19 cellular contexts compared by ENCODE assay signal in the genomic region with DNA sequence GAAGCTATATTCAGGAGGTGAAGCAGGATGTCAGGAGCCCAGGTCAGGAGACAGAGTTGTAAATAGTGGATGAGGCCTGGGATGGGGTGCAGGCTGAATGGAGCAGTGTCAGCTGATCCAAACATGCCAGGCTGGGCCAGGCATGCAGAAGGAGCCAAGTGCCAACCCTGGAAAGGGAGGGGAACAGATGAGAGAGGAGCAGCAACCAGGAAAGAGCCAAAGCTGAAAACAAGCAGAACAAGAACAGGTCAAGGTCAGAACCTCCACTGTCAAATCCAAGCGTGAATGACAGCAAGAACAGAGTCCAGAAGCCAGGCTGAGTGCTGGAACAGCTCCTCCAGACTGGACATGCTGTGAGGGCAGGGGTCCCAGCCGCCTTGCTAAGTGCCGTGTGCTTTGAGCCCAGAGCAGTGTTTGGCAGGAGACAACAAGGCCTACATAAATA. TPM values are rescaled to one million over a fixed set of nuclear protein-coding genes. Genes with fewer than 3 reads are reported as not detected.
DNase-seq lines count a peak whose midpoint lies in the region; ATAC-seq and TF ChIP-seq lines count a peak whose summit lies in the region.
"Had no signal": no experiment of that assay in that cellular context is flagged by ENCODE, and none has a peak within 500 bp of the region (broad histone marks: within the 10 kb centered on the region; RNA-seq: fewer than 3 reads in every experiment).

No MANE protein-coding gene starts in this region.

- no peak overlapping the region for H4K8ac ChIP-seq in trophoblast cell (ENCODE audit: low read depth, low read length)

- H3K4me1 Mint-ChIP-seq in MCF 10A (ENCODE audit: insufficient read depth, unreplicated experiment): no peaks in the 10 kb centered on the region

- H3K23ac ChIP-seq in trophoblast cell (ENCODE audit: low read length): no peak overlapping the region

- H3K9me3 ChIP-seq in breast epithelium (no peaks in the 10 kb centered on the region), right cardiac atrium (ENCODE audit: control insufficient read depth, low read length) (no peaks in the 10 kb centered on the region), trophoblast cell (ENCODE audit: insufficient read depth, low read depth, low read length) (peaks cover 4% of the 10 kb centered on the region), uterus (no peaks in the 10 kb centered on the region)

- H3K79me1 ChIP-seq in trophoblast cell (ENCODE audit: low read length): peaks cover 4% of the 10 kb centered on the region

- H4K91ac ChIP-seq in trophoblast cell (ENCODE audit: low read depth, low read length): peak overlapping the region; percentile 15

- H3K14ac ChIP-seq in trophoblast cell (ENCODE audit: low read length): no peak overlapping the region

- no peak overlapping the region for H3K27ac Mint-ChIP-seq in MCF 10A (ENCODE audit: low read depth, unreplicated experiment)
- H3K27ac Mint-ChIP-seq: activated naive CD8-positive, alpha-beta T cell had no signal

- peak overlapping the region; percentile 29 for H2BK12ac ChIP-seq in trophoblast cell (ENCODE audit: low read length)

- CTCF ChIA-PET in MCF 10A (lab: Yijun Ruan, JAX): no interaction called here

- no peak overlapping the region for H2BK5ac ChIP-seq in trophoblast cell (ENCODE audit: low read depth, low read length, poor library complexity)

- no peak overlapping the region for H3K4me3 Mint-ChIP-seq in MCF 10A (ENCODE audit: unreplicated experiment)
- H3K4me3 Mint-ChIP-seq: activated naive CD8-positive, alpha-beta T cell; CD4-positive, alpha-beta memory T cell had no signal

- H3K36me3 ChIP-seq in breast epithelium (no peaks in the 10 kb centered on the region), trophoblast cell (ENCODE audit: control insufficient read depth in 1 of 2, insufficient read depth in 2 of 2, low read length in 2 of 2) (no peaks in the 10 kb centered on the region), uterus (no peaks in the 10 kb centered on the region)

- no peaks in the 10 kb centered on the region for H3K27me3 Mint-ChIP-seq in MCF 10A (ENCODE audit: insufficient read depth, unreplicated experiment)
- H3K27me3 Mint-ChIP-seq: activated naive CD8-positive, alpha-beta T cell; CD4-positive, alpha-beta memory T cell had no signal

- POLR2A ChIA-PET in MCF 10A (lab: Yijun Ruan, JAX): no interaction called here

- H3K9ac ChIP-seq in trophoblast cell (ENCODE audit: low read length): no peak overlapping the region

- peak overlapping the region; percentile 84 for H3K27ac ChIP-seq in breast epithelium
- peak overlapping the region; percentile 85 for H3K27ac ChIP-seq in right cardiac atrium (ENCODE audit: low read length)
- no peak overlapping the region for H3K27ac ChIP-seq in trophoblast cell (ENCODE audit: low read depth, low read length)
- H3K27ac ChIP-seq in uterus: peak overlapping the region; percentile 19 to 31
- H3K27ac ChIP-seq: SK-N-MC, tibial nerve had no signal

- H3K79me2 ChIP-seq in trophoblast cell (ENCODE audit: control insufficient read depth, insufficient read depth, low read length, poor library complexity): no peaks in the 10 kb centered on the region

- TF ChIP-seq POLR2A in breast epithelium (IDR thresholded peaks at IDR 0.05) (no peak), uterus (IDR thresholded peaks at IDR 0.05) (no peak)

- H3K36me3 Mint-ChIP-seq in MCF 10A (ENCODE audit: insufficient read depth, unreplicated experiment): no peaks in the 10 kb centered on the region

- BruUV-seq in MCF 10A (replicated peaks; lab: Mats Ljungman, UMichigan): no TSS peak

- no peak overlapping the region for H2AK5ac ChIP-seq in trophoblast cell (ENCODE audit: low read length)

- peak in 1 of 2 donors; percentile 61 for DNase-seq in breast epithelium (ENCODE audit: low spot score in 2 of 2)
- no peak for DNase-seq in MCF 10A (ENCODE audit: unreplicated experiment)
- DNase-seq in right cardiac atrium: peak in 2 of 3 donors; percentile 55 to 82
- DNase-seq in trophoblast cell: no peak
- DNase-seq in uterus: no peak
- DNase-seq in stimulated activated CD4-positive, alpha-beta T cell treated with anti-CD3 and anti-CD28 coated beads, Interleukin-15, amount 100 ng/mL, for 24 hours: no peak
- DNase-seq in CD1c-positive myeloid dendritic cell (ENCODE audit: extremely low spot score): no peak
- DNase-seq in NCI-H1417 (lab: John Stamatoyannopoulos, UW): no peak
- DNase-seq: 8988T; activated CD4-positive, alpha-beta T cell treated with anti-CD3 and anti-CD28 coated beads for 48 hours; CD4-positive, alpha-beta memory T cell; H7; NCI-H2029; NCI-H526; stimulated activated CD4-positive, alpha-beta T cell treated with anti-CD3 and anti-CD28 coated beads, Interleukin-4, amount 100 ng/mL, for 1 hour; stimulated activated CD8-positive, alpha-beta memory T cell treated with anti-CD3 and anti-CD28 coated beads, Interleukin-4, amount 100 ng/mL, for 48 hours had no signal

- intact Hi-C loops in breast epithelium (cut with DNase I; ENCODE audit: low total_unique reads): no loop called here
- intact Hi-C loops in MCF 10A (cut with micrococcal nuclease): no loop called here
- intact Hi-C loops in right cardiac atrium (cut with DNase I): no loop called here
- intact Hi-C loops in uterus (cut with DNase I; ENCODE audit: low total_unique reads): no loop called here

- no peaks in the 10 kb centered on the region for H3K4me1 ChIP-seq in breast epithelium
- no peaks in the 10 kb centered on the region for H3K4me1 ChIP-seq in right cardiac atrium (ENCODE audit: control insufficient read depth, insufficient read depth, low read length)
- peaks cover 0 to 5% of the 10 kb centered on the region in 2 experiments for H3K4me1 ChIP-seq in trophoblast cell (ENCODE audit: control insufficient read depth in 1 of 2, insufficient read depth in 2 of 2, low read length in 2 of 2)
- H3K4me1 ChIP-seq in uterus: no peaks in the 10 kb centered on the region

- WGBS in right cardiac atrium: 62% methylated on average over 3 of the region's 3 CpGs
- no CpG with 5 or more reads among the region's 3 CpGs for WGBS in trophoblast cell (ENCODE audit: extremely low coverage, insufficient coverage, insufficient read length)

- peaks cover 20% of the 10 kb centered on the region for H3K9me3 Mint-ChIP-seq in MCF 10A (ENCODE audit: unreplicated experiment)

- H2BK120ac ChIP-seq in trophoblast cell (ENCODE audit: insufficient read depth, low read length, poor library complexity): no peak overlapping the region

- H3K27me3 ChIP-seq in breast epithelium: no peaks in the 10 kb centered on the region
- no peaks in the 10 kb centered on the region for H3K27me3 ChIP-seq in right cardiac atrium (ENCODE audit: control insufficient read depth, insufficient read depth)
- no peaks in the 10 kb centered on the region for H3K27me3 ChIP-seq in trophoblast cell (ENCODE audit: insufficient read depth, low read length)
- no peaks in the 10 kb centered on the region for H3K27me3 ChIP-seq in uterus
- H3K27me3 ChIP-seq: tibial nerve had no signal

- no peak overlapping the region for H3K4ac ChIP-seq in trophoblast cell (ENCODE audit: low read depth, low read length)

- H2AFZ ChIP-seq in trophoblast cell (ENCODE audit: insufficient read depth, low read length, poor library complexity): no peak overlapping the region

- H4K12ac ChIP-seq in trophoblast cell (ENCODE audit: low read depth, low read length): no peak overlapping the region

- H3K18ac ChIP-seq in trophoblast cell (ENCODE audit: low read length): no peak overlapping the region

- H3K4me3 ChIP-seq in breast epithelium (no peak overlapping the region), right cardiac atrium (ENCODE audit: low read length) (no peak overlapping the region), trophoblast cell (ENCODE audit: low read depth, low read length) (no peak overlapping the region), uterus (no peak overlapping the region)
- H3K4me3 ChIP-seq: SK-N-MC, tibial nerve had no signal

- H3K4me2 ChIP-seq in trophoblast cell (ENCODE audit: low read length): no peak overlapping the region

- TF ChIP-seq CTCF in breast epithelium (IDR thresholded peaks at IDR 0.05): no peak
- no peak for TF ChIP-seq CTCF in MCF 10A (IDR thresholded peaks at IDR 0.05; ENCODE audit: unreplicated experiment)
- TF ChIP-seq CTCF in uterus (IDR thresholded peaks at IDR 0.05): no peak

- peak; percentile 86 to 88 for ATAC-seq in right cardiac atrium

RNA-seq across cellular contexts. Expression of a gene that starts 49.2 kb away (rescaled TPM):
- total RNA-seq in breast epithelium: 100 to 1,000 TPM; 189 to 294 (median 289) TPM
- 244 and 269 TPM in 2 replicates for total RNA-seq in MCF 10A (2022)
- total RNA-seq in right cardiac atrium: 100 to 1,000 TPM; 368 to 417 (median 381) TPM
- polyA plus RNA-seq in right cardiac atrium: 126 TPM
- 286 and 295 TPM in 2 replicates for polyA plus RNA-seq in trophoblast cell (2013)
- 100 to 1,000 TPM; 366 to 610 (median 470) TPM for total RNA-seq in uterus

Comparison
In these comparisons a context has a peak if more than half of its experiments do, and no peak if none do; other contexts are left out.
1. DNase-seq: peak in right cardiac atrium (2 of 3); none in MCF 10A (single experiment), trophoblast cell (0 of 2), uterus (0 of 2), stimulated activated CD4-positive, alpha-beta T cell treated with anti-CD3 and anti-CD28 coated beads, Interleukin-15, amount 100 ng/mL, for 24 hours (single experiment), CD1c-positive myeloid dendritic cell (single experiment) and NCI-H1417 (0 of 3).